ENCODE assay signal across 8 cellular contexts in the genomic region with DNA sequence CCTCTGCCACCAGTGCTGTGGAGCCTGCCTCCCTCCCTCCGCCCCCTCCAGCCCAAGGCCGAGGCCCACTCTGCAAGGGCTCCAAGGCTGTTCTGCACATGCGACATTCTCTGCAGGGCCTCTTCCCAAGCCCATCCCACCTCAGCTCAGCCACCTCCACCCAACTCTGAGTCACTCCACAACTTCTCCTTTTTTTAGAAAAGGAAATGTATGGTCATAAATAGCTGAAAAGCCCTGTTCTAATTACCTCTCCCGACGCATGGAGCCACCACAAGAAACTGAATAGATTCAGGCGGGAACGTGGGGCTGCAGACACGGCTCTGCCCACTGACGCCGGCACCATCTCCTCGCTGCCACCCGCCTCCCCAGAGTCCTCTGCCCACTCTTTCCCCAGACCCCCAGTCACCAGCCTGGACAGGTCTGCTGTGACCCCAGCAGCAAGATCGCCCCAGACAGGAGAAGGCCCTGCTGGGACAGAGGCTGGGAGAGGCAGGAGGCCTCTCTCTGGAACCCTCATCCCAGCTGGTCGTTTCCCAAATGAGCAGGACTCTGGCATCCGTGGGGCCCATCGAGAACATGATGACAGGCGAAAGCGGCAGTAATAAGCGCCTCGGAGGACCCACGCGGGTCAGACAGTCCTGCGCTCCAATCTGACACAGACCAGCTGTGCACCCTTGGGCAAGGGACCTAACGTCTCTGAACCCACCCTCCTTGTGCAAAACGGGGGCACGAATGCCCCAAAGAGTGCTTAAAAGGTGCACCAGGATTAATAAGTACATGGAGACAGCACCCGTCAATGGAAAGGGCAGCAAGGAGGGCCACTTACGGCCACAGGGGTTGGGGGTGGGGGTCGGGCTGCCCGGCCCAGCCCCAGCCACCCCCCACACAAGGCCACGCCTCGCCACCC.
DNase-seq lines count a peak whose midpoint lies in the region; ATAC-seq and TF ChIP-seq lines count a peak whose summit lies in the region.

No MANE protein-coding gene starts in this region.

- peak; percentile 14 for DNase-seq in activated CD8-positive, alpha-beta memory T cell treated with anti-CD3 and anti-CD28 coated beads, Interleukin-2, amount 50 U/mL, for 4 hours
- DNase-seq in activated CD8-positive, alpha-beta memory T cell treated with anti-CD3 and anti-CD28 coated beads for 24 hours = no peak
- DNase-seq in WTC11 (ENCODE audit: low spot score) = no peak
- DNase-seq in right cardiac atrium = peak; percentile 59 to 80 (median 80)
- DNase-seq in smooth muscle cell (lab: John Stamatoyannopoulos, UW; ENCODE audit: unreplicated experiment) = peak; percentile 25
- no peak for DNase-seq in RPMI8226
- no peak for DNase-seq in NCI-H2171 treated with DMSO at 0.1 percent for 48 hours (lab: John Stamatoyannopoulos, UW)

- POLR2A ChIA-PET in WTC11 (lab: Charles Lee) = no interaction called here

- H3K27me3 Mint-ChIP-seq in WTC11 (ENCODE audit: low read depth) = no peaks in the 10 kb centered on the region

- no peak overlapping the region for H2AFZ ChIP-seq in smooth muscle cell (ENCODE audit: low read depth)

- 0 out of 2 replicates have a peak, but pooled peaks cover under 1% of the 10 kb centered on the region for H3K9me3 Mint-ChIP-seq in WTC11

- peaks cover 4% of the 10 kb centered on the region for H3K4me1 Mint-ChIP-seq in WTC11

- peaks cover 4% of the 10 kb centered on the region for H3F3A ChIP-seq in smooth muscle cell (ENCODE audit: low read depth)

- ATAC-seq in WTC11 = no peak
- peak; percentile 56 to 69 for ATAC-seq in right cardiac atrium
- no peak for ATAC-seq in GM19467 (IDR thresholded peaks at IDR 0.05; ENCODE audit: unreplicated experiment)

- CTCF ChIA-PET in WTC11 (lab: Charles Lee) = no interaction called here

- no peaks in the 10 kb centered on the region for H3K79me2 ChIP-seq in smooth muscle cell (ENCODE audit: low read depth)

- peak overlapping the region; percentile 44 for H3K27ac ChIP-seq in right cardiac atrium (ENCODE audit: low read length)
- H3K27ac ChIP-seq in smooth muscle cell (ENCODE audit: low read depth) = peak overlapping the region; percentile 76

- H3K4me1 ChIP-seq in right cardiac atrium (ENCODE audit: control insufficient read depth, insufficient read depth, low read length) = no peaks in the 10 kb centered on the region
- H3K4me1 ChIP-seq in smooth muscle cell (ENCODE audit: low read depth) = peaks cover 6% of the 10 kb centered on the region

- H3K4me3 ChIP-seq in right cardiac atrium (ENCODE audit: low read length) = no peak overlapping the region
- no peak overlapping the region for H3K4me3 ChIP-seq in smooth muscle cell

- H3K36me3 Mint-ChIP-seq in WTC11 = no peaks in the 10 kb centered on the region

- no peaks in the 10 kb centered on the region for H3K36me3 ChIP-seq in smooth muscle cell (ENCODE audit: low read depth)

- peaks cover 24% of the 10 kb centered on the region for H4K20me1 ChIP-seq in smooth muscle cell (ENCODE audit: low read depth)

- H3K4me2 ChIP-seq in smooth muscle cell = peak overlapping the region; percentile 64

- H3K4me3 Mint-ChIP-seq in WTC11 = no peak overlapping the region

- H3K27ac Mint-ChIP-seq in WTC11 = peak overlapping the region; percentile 46; the same call in 1 of the 2 replicates

- H3K27me3 ChIP-seq in right cardiac atrium (ENCODE audit: control insufficient read depth, insufficient read depth) (no peaks in the 10 kb centered on the region), smooth muscle cell (ENCODE audit: low read depth) (no peaks in the 10 kb centered on the region)

- intact Hi-C loops in right cardiac atrium (cut with DNase I) = no loop called here

- WGBS in right cardiac atrium = 54% methylated on average over 32 of the region's 32 CpGs
- 65% methylated on average over 29 of the region's 32 CpGs for WGBS in smooth muscle cell (ENCODE audit: low lambda C conversion rate)

- H3K9me3 ChIP-seq in right cardiac atrium (ENCODE audit: control insufficient read depth, low read length) = no peaks in the 10 kb centered on the region
- H3K9me3 ChIP-seq in smooth muscle cell (replicated peaks; ENCODE audit: low read depth) = no peaks in the 10 kb centered on the region

- H3K9ac ChIP-seq in smooth muscle cell (ENCODE audit: low read depth) = no peak overlapping the region

- TF ChIP-seq CTCF in WTC11 (IDR thresholded peaks at IDR 0.05) = no peak
- TF ChIP-seq CTCF in smooth muscle cell (IDR thresholded peaks at IDR 0.05; ENCODE audit: borderline replicate concordance, insufficient read depth, poor library complexity, severe bottlenecking) = no peak

TF ChIP-seq in WTC11, 78 proteins besides CTCF, POLR2A, EP300 and RAD21:
- TF ChIP-seq RORB (CRISPR knock-in tag; IDR thresholded peaks at IDR 0.05) (no peak), TEAD4 (CRISPR knock-in tag; IDR thresholded peaks at IDR 0.05) (no peak)

Comparison
In these comparisons a context has a peak if more than half of its experiments do, and no peak if none do; other contexts are left out.
1. DNase-seq: peak in activated CD8-positive, alpha-beta memory T cell treated with anti-CD3 and anti-CD28 coated beads, Interleukin-2, amount 50 U/mL, for 4 hours (single experiment), right cardiac atrium (3 of 3) and smooth muscle cell (single experiment); none in activated CD8-positive, alpha-beta memory T cell treated with anti-CD3 and anti-CD28 coated beads for 24 hours (single experiment), WTC11 (single experiment), RPMI8226 (single experiment) and NCI-H2171 treated with DMSO at 0.1 percent for 48 hours (single experiment).
2. ATAC-seq: peak in right cardiac atrium (2 of 2); none in WTC11 (single experiment) and GM19467 (single experiment).